ENCODE assay signal across 3 cellular contexts in the genomic region with DNA sequence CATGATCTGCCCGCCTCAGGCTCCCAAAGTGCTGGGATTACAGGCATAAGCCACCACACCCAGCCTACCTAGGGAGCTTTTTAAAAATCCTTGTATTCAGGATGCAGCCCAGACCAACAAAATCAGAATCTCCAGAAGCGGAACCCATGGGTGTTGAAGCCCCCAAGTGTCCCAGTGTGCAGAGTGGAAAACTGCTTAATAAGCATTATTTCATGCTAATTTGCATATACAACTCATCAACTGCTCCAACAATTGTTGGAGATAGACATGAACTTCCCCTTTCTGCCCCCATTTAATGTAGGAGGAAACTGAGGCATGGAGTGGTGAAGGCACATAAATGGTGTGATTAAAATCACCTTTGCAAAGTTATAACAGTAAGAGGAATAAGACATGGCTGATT.
TF ChIP-seq lines count a peak whose summit lies in the region.

No MANE protein-coding gene starts in this region.

TF ChIP-seq in HepG2, 621 proteins besides CTCF, POLR2A, EP300 and RAD21:
- TF ChIP-seq ZNF33B (CRISPR knock-in tag; IDR thresholded peaks at IDR 0.05) (no peak), MAFF (IDR thresholded peaks at IDR 0.05; ENCODE audit: low read depth, low read length) (peak; percentile 96), MAFK (conservative IDR thresholded peaks at IDR 0.05 in 1 of 2, IDR thresholded peaks at IDR 0.05 in 1 of 2; ENCODE audit: low read length in 2 of 2) (peak; percentile 93 to 97), TP53 (CRISPR knock-in tag; conservative IDR thresholded peaks at IDR 0.05) (no peak), ZNF607 (CRISPR knock-in tag; IDR thresholded peaks at IDR 0.05; ENCODE audit: borderline replicate concordance) (no peak), KLF6 (CRISPR knock-in tag; IDR thresholded peaks at IDR 0.05) (no peak)
- TF ChIP-seq, protein P1, sequence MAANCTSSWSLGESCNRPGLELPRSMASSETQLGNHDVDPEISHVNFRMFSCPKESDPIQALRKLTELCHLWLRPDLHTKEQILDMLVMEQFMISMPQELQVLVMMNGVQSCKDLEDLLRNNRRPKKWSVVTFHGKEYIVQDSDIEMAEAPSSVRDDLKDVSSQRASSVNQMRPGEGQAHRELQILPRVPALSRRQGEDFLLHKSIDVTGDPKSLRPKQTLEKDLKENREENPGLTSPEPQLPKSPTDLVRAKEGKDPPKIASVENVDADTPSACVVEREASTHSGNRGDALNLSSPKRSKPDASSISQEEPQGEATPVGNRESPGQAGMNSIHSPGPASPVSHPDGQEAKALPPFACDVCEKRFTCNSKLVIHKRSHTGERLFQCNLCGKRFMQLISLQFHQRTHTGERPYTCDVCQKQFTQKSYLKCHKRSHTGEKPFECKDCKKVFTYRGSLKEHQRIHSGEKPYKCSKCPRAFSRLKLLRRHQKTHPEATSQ (CRISPR knock-in tag; IDR thresholded peaks at IDR 0.05; ENCODE audit: borderline replicate concordance) = no peak
- TF ChIP-seq, protein P2, sequence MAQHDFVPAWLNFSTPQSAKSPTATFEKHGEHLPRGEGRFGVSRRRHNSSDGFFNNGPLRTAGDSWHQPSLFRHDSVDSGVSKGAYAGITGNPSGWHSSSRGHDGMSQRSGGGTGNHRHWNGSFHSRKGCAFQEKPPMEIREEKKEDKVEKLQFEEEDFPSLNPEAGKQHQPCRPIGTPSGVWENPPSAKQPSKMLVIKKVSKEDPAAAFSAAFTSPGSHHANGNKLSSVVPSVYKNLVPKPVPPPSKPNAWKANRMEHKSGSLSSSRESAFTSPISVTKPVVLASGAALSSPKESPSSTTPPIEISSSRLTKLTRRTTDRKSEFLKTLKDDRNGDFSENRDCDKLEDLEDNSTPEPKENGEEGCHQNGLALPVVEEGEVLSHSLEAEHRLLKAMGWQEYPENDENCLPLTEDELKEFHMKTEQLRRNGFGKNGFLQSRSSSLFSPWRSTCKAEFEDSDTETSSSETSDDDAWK (CRISPR knock-in tag; IDR thresholded peaks at IDR 0.05) = no peak

TF ChIP-seq in IMR-90, 13 proteins besides CTCF, POLR2A, EP300 and RAD21:
- TF ChIP-seq MAFK (IDR thresholded peaks at IDR 0.05; ENCODE audit: low read depth, low read length) (peak; percentile 95), FOS (IDR thresholded peaks at IDR 0.05; ENCODE audit: low read depth, low read length) (no peak), NFE2L2 (IDR thresholded peaks at IDR 0.05; ENCODE audit: low read depth, low read length) (no peak), CHD1 (IDR thresholded peaks at IDR 0.05; ENCODE audit: low read depth, low read length) (no peak)
TF ChIP-seq in IMR-90: peak in this region for 1.

TF ChIP-seq in H1, 55 proteins besides CTCF, POLR2A, EP300 and RAD21:
- peak; percentile 49; the same call in 1 of the 2 replicates for TF ChIP-seq MAFK (IDR thresholded peaks at IDR 0.05; ENCODE audit: low read depth, low read length)
- TF ChIP-seq POU5F1 (IDR thresholded peaks at IDR 0.05; ENCODE audit: low read depth, low read length) = no peak
- TF ChIP-seq BCL11A (IDR thresholded peaks at IDR 0.05; ENCODE audit: low read depth in 2 of 2, low read length in 2 of 2) = no peak
- no peak for TF ChIP-seq TCF12 (IDR thresholded peaks at IDR 0.05; ENCODE audit: low read depth, low read length)
